In the genomic region with DNA sequence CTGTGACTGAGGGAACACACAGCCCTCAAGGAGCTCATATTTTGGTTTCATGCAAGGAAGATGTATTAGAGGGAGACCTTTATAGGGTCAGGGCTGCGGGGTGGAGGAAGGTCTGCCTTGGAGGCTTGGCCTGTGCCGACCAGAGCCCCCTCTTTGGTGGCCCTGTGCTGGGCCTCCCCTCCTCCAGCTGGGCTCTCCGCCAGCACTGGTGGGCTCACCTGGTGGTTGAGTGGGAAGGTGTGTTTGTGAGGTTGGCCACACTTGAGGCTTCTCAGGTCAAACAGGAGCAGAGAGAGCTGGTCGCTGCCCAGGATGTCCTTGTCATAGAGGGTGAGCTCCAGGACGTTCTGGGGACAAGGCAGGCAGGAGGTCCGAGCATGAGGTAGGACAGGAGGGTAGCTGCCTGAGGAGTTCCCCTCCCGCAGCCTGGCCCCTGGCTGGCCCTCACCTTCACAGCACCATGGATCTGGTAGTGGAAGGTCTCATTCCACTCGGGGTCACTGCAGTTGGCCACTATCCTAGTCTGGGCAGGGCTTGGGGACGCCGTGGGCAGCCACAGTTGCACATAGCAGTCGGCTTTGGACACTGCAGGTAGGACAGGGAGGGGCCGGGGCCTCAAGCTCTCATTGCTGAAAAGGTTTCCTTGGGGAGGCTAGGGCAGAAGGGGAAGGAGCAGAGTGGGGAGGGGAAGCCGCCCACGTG, we compare ENCODE assay signal across 15 cellular contexts. TPM values are rescaled to one million over a fixed set of nuclear protein-coding genes. Genes with fewer than 3 reads are reported as not detected.
"Had no signal": no experiment of that assay in that cellular context is flagged by ENCODE, and none has a peak within 500 bp of the region (broad histone marks: within the 10 kb centered on the region; RNA-seq: fewer than 3 reads in every experiment).

No MANE protein-coding gene starts in this region.

- DNase-seq: activated CD4-positive, alpha-beta T cell treated with anti-CD3 and anti-CD28 coated beads for 1 hour; activated CD4-positive, alpha-beta T cell treated with anti-CD3 and anti-CD28 coated beads, Interleukin-2, amount 50 U/mL, for 48 hours; activated naive CD4-positive, alpha-beta T cell treated with Interleukin-2 at 50 U/mL for 16 hours; central memory CD4-positive, alpha-beta T cell; cortex of kidney; effector CD8-positive, alpha-beta T cell; hippocampal formation; SIG-M5; T-helper 2 cell had no signal

- H3K4me3 ChIP-seq: adrenal gland, smooth muscle cell had no signal

- H3K27me3 Mint-ChIP-seq: stimulated activated memory B cell treated with anti-CD40 and anti-IgM and Interleukin-4, amounts not matched to agents 10 μg/mL and 1 μg/mL and 100 μg/mL, for 72 hours had no signal

- H3K27me3 ChIP-seq: adrenal gland had no signal

- H3K4me2 ChIP-seq: smooth muscle cell had no signal

- H3K4me3 Mint-ChIP-seq: memory B cell; nephron progenitor cell; stimulated activated memory B cell treated with anti-CD40 and anti-IgM and Interleukin-4, amounts not matched to agents 10 μg/mL and 1 μg/mL and 100 μg/mL, for 72 hours had no signal

- H3K27ac Mint-ChIP-seq: memory B cell; stimulated activated memory B cell treated with anti-CD40 and anti-IgM and Interleukin-4, amounts not matched to agents 10 μg/mL and 1 μg/mL and 100 μg/mL, for 72 hours had no signal

- H3K9me3 ChIP-seq: adrenal gland had no signal

- ATAC-seq: stimulated activated memory B cell treated with anti-CD40 and anti-IgM and Interleukin-4, amounts not matched to agents 10 μg/mL and 1 μg/mL and 100 μg/mL, for 72 hours had no signal

- H3K9me3 Mint-ChIP-seq: memory B cell; nephron progenitor cell; stimulated activated memory B cell treated with anti-CD40 and anti-IgM and Interleukin-4, amounts not matched to agents 10 μg/mL and 1 μg/mL and 100 μg/mL, for 72 hours had no signal

- H3K4me1 Mint-ChIP-seq: memory B cell; stimulated activated memory B cell treated with anti-CD40 and anti-IgM and Interleukin-4, amounts not matched to agents 10 μg/mL and 1 μg/mL and 100 μg/mL, for 72 hours had no signal

- H3K27ac ChIP-seq: adrenal gland had no signal

RNA-seq across cellular contexts. Expression of a gene that starts 2.4 kb away (rescaled TPM):
- total RNA-seq: osteocyte had no signal

RNA-seq across cellular contexts. Expression of a gene that starts 59.7 kb away (rescaled TPM):
- total RNA-seq: osteocyte had no signal
